In genomic region chr11:4072668-4073285, GRCh38 we compare ENCODE assay signal across 8 cellular contexts. TPM values are rescaled to one million over a fixed set of nuclear protein-coding genes. Genes with fewer than 3 reads are reported as not detected.
DNase-seq lines count a peak whose midpoint lies in the region; ATAC-seq and TF ChIP-seq lines count a peak whose summit lies in the region.

No MANE protein-coding gene starts in this region.

- no peak overlapping the region for H4K8ac ChIP-seq in mesenchymal stem cell (ENCODE audit: low read length)

- H4K91ac ChIP-seq in mesenchymal stem cell (ENCODE audit: low read length): no peak overlapping the region

- H2BK12ac ChIP-seq in mesenchymal stem cell (ENCODE audit: low read length in 2 of 2): no peak overlapping the region

- 19 to 20% methylated on average over 3 of the region's 4 CpGs for WGBS in endodermal cell (ENCODE audit: insufficient coverage in 1 of 2, insufficient read length in 1 of 2), 2 experiments
- WGBS in mesenchymal stem cell: 14% methylated on average over 3 of the region's 4 CpGs

- TF ChIP-seq CTCF in WERI-Rb-1 (IDR thresholded peaks at IDR 0.05; ENCODE audit: low read depth, low read length): peak; percentile 77
- TF ChIP-seq CTCF in endodermal cell (conservative IDR thresholded peaks at IDR 0.05): peak; percentile 91
- TF ChIP-seq CTCF in type B pancreatic cell (conservative IDR thresholded peaks at IDR 0.05): peak; percentile 89

- H3K4me3 ChIP-seq in WERI-Rb-1 (ENCODE audit: low read depth, low read length) (no peak overlapping the region), endodermal cell (ENCODE audit: low read length) (no peak overlapping the region), mesenchymal stem cell (ENCODE audit: insufficient read depth in 1 of 2, low read depth in 1 of 2, low read length in 2 of 2) (no peak overlapping the region)

- H3K27me3 Mint-ChIP-seq in endodermal cell (ENCODE audit: insufficient read depth): no peaks in the 10 kb centered on the region
- no peaks in the 10 kb centered on the region for H3K27me3 Mint-ChIP-seq in type B pancreatic cell

- DNase-seq in EL (peak; percentile 76), NCI-H226 (peak; percentile 51), WERI-Rb-1 (peak; percentile 50), endodermal cell (peak; percentile 77), mesenchymal stem cell (peak; percentile 82), type B pancreatic cell (ENCODE audit: extremely low spot score, unreplicated experiment) (no peak), GOT3 (lab: John Stamatoyannopoulos, UW) (no peak)

- H2BK15ac ChIP-seq in mesenchymal stem cell (ENCODE audit: low read depth, poor library complexity, severe bottlenecking): no peak overlapping the region

- H3K27me3 ChIP-seq in WERI-Rb-1 (ENCODE audit: insufficient read depth, low read depth, severe bottlenecking) (no peaks in the 10 kb centered on the region), endodermal cell (ENCODE audit: control insufficient read depth, insufficient read depth, low read length, poor library complexity, severe bottlenecking) (no peaks in the 10 kb centered on the region), mesenchymal stem cell (ENCODE audit: control insufficient read depth in 1 of 2, insufficient read depth in 1 of 2, low read length in 2 of 2) (no peaks in the 10 kb centered on the region)

- no peak overlapping the region for H2AK5ac ChIP-seq in mesenchymal stem cell (ENCODE audit: low read length, severe bottlenecking)

- no peaks in the 10 kb centered on the region for H3K9me3 Mint-ChIP-seq in endodermal cell
- no peaks in the 10 kb centered on the region for H3K9me3 Mint-ChIP-seq in type B pancreatic cell

- H2AFZ ChIP-seq in mesenchymal stem cell (ENCODE audit: low read depth, low read length): no peak overlapping the region

- H3K4me1 ChIP-seq in endodermal cell (ENCODE audit: control insufficient read depth, insufficient read depth, low read length) (peaks cover 5% of the 10 kb centered on the region), mesenchymal stem cell (ENCODE audit: control insufficient read depth, insufficient read depth, low read depth, low read length) (peaks cover 4% of the 10 kb centered on the region)

- no peak overlapping the region for H2BK5ac ChIP-seq in mesenchymal stem cell (ENCODE audit: low read depth, low read length, poor library complexity, severe bottlenecking)

- no peak overlapping the region for H3K18ac ChIP-seq in mesenchymal stem cell (ENCODE audit: low read depth in 1 of 2, low read length in 2 of 2)

- no peak overlapping the region for H3K9ac ChIP-seq in endodermal cell (ENCODE audit: extremely low read depth, low read length, poor library complexity, severe bottlenecking)
- H3K9ac ChIP-seq in mesenchymal stem cell (ENCODE audit: low read length): no peak overlapping the region

- no peak overlapping the region for H2BK120ac ChIP-seq in mesenchymal stem cell (ENCODE audit: low read depth, low read length)

- no peak overlapping the region for H3K27ac Mint-ChIP-seq in endodermal cell
- peak overlapping the region; percentile 12 for H3K27ac Mint-ChIP-seq in type B pancreatic cell

- ATAC-seq in HG02759 (IDR thresholded peaks at IDR 0.05; ENCODE audit: unreplicated experiment): peak; percentile 44

- H3K14ac ChIP-seq in mesenchymal stem cell (ENCODE audit: low read length in 2 of 2): no peak overlapping the region

- no peak overlapping the region for H3K27ac ChIP-seq in WERI-Rb-1
- no peak overlapping the region for H3K27ac ChIP-seq in endodermal cell (ENCODE audit: low read depth, low read length)
- no peak overlapping the region for H3K27ac ChIP-seq in mesenchymal stem cell (ENCODE audit: low read length, poor library complexity, severe bottlenecking)

- no peaks in the 10 kb centered on the region for H3K36me3 ChIP-seq in WERI-Rb-1
- no peaks in the 10 kb centered on the region for H3K36me3 ChIP-seq in endodermal cell (ENCODE audit: control insufficient read depth, insufficient read depth, low read length)
- H3K36me3 ChIP-seq in mesenchymal stem cell (ENCODE audit: control insufficient read depth in 1 of 2, insufficient read depth in 2 of 2, low read depth in 1 of 2, low read length in 2 of 2): peaks cover 11 to 22% of the 10 kb centered on the region in 2 experiments

- peaks cover 5% of the 10 kb centered on the region for H3K79me1 ChIP-seq in mesenchymal stem cell (replicated peaks; ENCODE audit: low read length, poor library complexity, severe bottlenecking)

- no peak overlapping the region for H3K4ac ChIP-seq in mesenchymal stem cell (ENCODE audit: low read depth in 1 of 2, low read length in 2 of 2)

- H3K4me3 Mint-ChIP-seq in endodermal cell (no peak overlapping the region), type B pancreatic cell (no peak overlapping the region)

- no peaks in the 10 kb centered on the region for H3K9me3 ChIP-seq in WERI-Rb-1 (ENCODE audit: severe bottlenecking)
- H3K9me3 ChIP-seq in endodermal cell (ENCODE audit: control insufficient read depth, low read length): no peaks in the 10 kb centered on the region
- H3K9me3 ChIP-seq in mesenchymal stem cell (ENCODE audit: control insufficient read depth, low read length): no peaks in the 10 kb centered on the region

- H3K4me1 Mint-ChIP-seq in endodermal cell: peaks cover 17% of the 10 kb centered on the region
- peaks cover 13% of the 10 kb centered on the region for H3K4me1 Mint-ChIP-seq in type B pancreatic cell (ENCODE audit: unreplicated experiment)

- H3K23ac ChIP-seq in mesenchymal stem cell (ENCODE audit: low read length in 2 of 2): no peak overlapping the region

- no peak overlapping the region for H3K4me2 ChIP-seq in mesenchymal stem cell (ENCODE audit: low read length, poor library complexity, severe bottlenecking)

- no peaks in the 10 kb centered on the region for H3K36me3 Mint-ChIP-seq in endodermal cell (ENCODE audit: low read depth)
- H3K36me3 Mint-ChIP-seq in type B pancreatic cell: peaks cover 3% of the 10 kb centered on the region

RNA-seq across cellular contexts. Expression of gene RRM1, which starts 21.8 kb away (rescaled TPM):
- total RNA-seq in endodermal cell: 100 to 1,000 TPM in 1 of 2 donors, 10 to 100 TPM in 1; 79.2 to 102 TPM
- 128 TPM for polyA plus RNA-seq in endodermal cell (2013, experiment 1 of 2)
- 129 TPM for polyA plus RNA-seq in endodermal cell (2013, experiment 2 of 2)
- polyA plus RNA-seq in mesenchymal stem cell (2013, experiment 1 of 2): 22.6 TPM
- polyA plus RNA-seq in mesenchymal stem cell (2013, experiment 2 of 2): 25.7 TPM
- total RNA-seq in type B pancreatic cell (ENCODE audit: low replicate concordance): 49.9 and 101 TPM in 2 replicates

Comparison
In these comparisons a context has a peak if more than half of its experiments do, and no peak if none do; other contexts are left out.
1. DNase-seq: peak in EL (single experiment), NCI-H226 (single experiment), WERI-Rb-1 (single experiment), endodermal cell (single experiment) and mesenchymal stem cell (single experiment); none in type B pancreatic cell (single experiment) and GOT3 (single experiment).
2. Peak in every context shown above with its lines, with median percentiles within 50 percentile points of each other: CTCF ChIP-seq.